ENCODE assay signal across 8 cellular contexts in genomic region chr12:99983721-99984258, GRCh38. TPM values are rescaled to one million over a fixed set of nuclear protein-coding genes. Genes with fewer than 3 reads are reported as not detected.
DNase-seq lines count a peak whose midpoint lies in the region; ATAC-seq, FAIRE-seq and TF ChIP-seq lines count a peak whose summit lies in the region.

No MANE protein-coding gene starts in this region.

- no peaks in the 10 kb centered on the region for H3K9me1 ChIP-seq in endothelial cell of umbilical vein (replicated peaks; ENCODE audit: control insufficient read depth, extremely low read depth, insufficient read depth, low read length)

- no peak for FAIRE-seq in endothelial cell of umbilical vein (lab: Jason Lieb, UNC)
- FAIRE-seq in small intestine (lab: Jason Lieb, UNC) = no peak

- intact Hi-C loops in endothelial cell of umbilical vein (cut with micrococcal nuclease) = no loop called here

- H4K20me1 ChIP-seq in endothelial cell of umbilical vein (replicated peaks; ENCODE audit: control insufficient read depth, extremely low read depth, insufficient read depth, low read length) = no peaks in the 10 kb centered on the region

- H3K27me3 ChIP-seq in endothelial cell of umbilical vein (ENCODE audit: control insufficient read depth in 2 of 2, insufficient read depth in 2 of 2, low read length in 2 of 2) (peaks cover 7 to 24% of the 10 kb centered on the region in 2 experiments), small intestine (ENCODE audit: control insufficient read depth in 2 of 2, insufficient read depth in 2 of 2, low read length in 2 of 2) (peaks cover 3 to 4% of the 10 kb centered on the region in 2 donors)

- H3K4me1 ChIP-seq in endothelial cell of umbilical vein (ENCODE audit: control insufficient read depth, extremely low read depth, insufficient read depth, low read length) = peaks cover 7% of the 10 kb centered on the region
- H3K4me1 ChIP-seq in small intestine (ENCODE audit: control insufficient read depth in 2 of 2, insufficient read depth in 1 of 2, low read depth in 1 of 2, low read length in 1 of 2) = peaks cover 0 to 2% of the 10 kb centered on the region in 2 donors

- TF ChIP-seq POLR2A in endothelial cell of umbilical vein (IDR thresholded peaks at IDR 0.05; ENCODE audit: low read depth, low read length) = no peak

- no peaks in the 10 kb centered on the region for H3K79me2 ChIP-seq in endothelial cell of umbilical vein (ENCODE audit: control insufficient read depth, insufficient read depth, low read length)

- H2AFZ ChIP-seq in endothelial cell of umbilical vein (ENCODE audit: low read depth, low read length) = no peak overlapping the region

- H3K27ac ChIP-seq in endothelial cell of umbilical vein (ENCODE audit: insufficient read depth, low read depth, low read length) = no peak overlapping the region
- no peak overlapping the region for H3K27ac ChIP-seq in small intestine (ENCODE audit: low read depth in 1 of 2, low read length in 1 of 2)

- POLR2A ChIA-PET in endothelial cell of umbilical vein (lab: Charles Lee) = no interaction called here

- no peaks in the 10 kb centered on the region for H3K36me3 ChIP-seq in endothelial cell of umbilical vein (ENCODE audit: control insufficient read depth in 2 of 2, extremely low read depth in 1 of 2, insufficient read depth in 2 of 2, low read length in 2 of 2)
- no peaks in the 10 kb centered on the region for H3K36me3 ChIP-seq in small intestine (ENCODE audit: control insufficient read depth in 2 of 2, insufficient read depth in 2 of 2, low read length in 2 of 2)

- H3K4me3 ChIP-seq in endothelial cell of umbilical vein (replicated peaks in 1 of 3; ENCODE audit: insufficient read depth in 1 of 3, low read depth in 1 of 3, low read length in 3 of 3) (peak overlapping the region in 1 of 3 experiments; percentile 64), small intestine (ENCODE audit: low read depth in 1 of 2, low read length in 2 of 2) (no peak overlapping the region)

- in situ Hi-C loops in G401 (cut with HindIII; ENCODE audit: low sequenced_read_pairs) = no loop called here

- no peaks in the 10 kb centered on the region for H3K9me3 ChIP-seq in endothelial cell of umbilical vein (replicated peaks; ENCODE audit: control insufficient read depth, insufficient read depth, low read length)
- no peaks in the 10 kb centered on the region for H3K9me3 ChIP-seq in small intestine (ENCODE audit: control insufficient read depth, low read depth)

- H3K4me2 ChIP-seq in endothelial cell of umbilical vein (ENCODE audit: insufficient read depth, low read length) = no peak overlapping the region

- WGBS in small intestine, 3 donors = 16 to 18% (median 16%) methylated on average over 16 of the region's 16 CpGs

- ATAC-seq in HG03039 (IDR thresholded peaks at IDR 0.05; ENCODE audit: unreplicated experiment) = no peak

- no TSS peak for BruUV-seq in endothelial cell of umbilical vein (replicated peaks; lab: Mats Ljungman, UMichigan)

- TF ChIP-seq CTCF in endothelial cell of umbilical vein (IDR thresholded peaks at IDR 0.05; ENCODE audit: extremely low read depth in 1 of 2, insufficient read depth in 1 of 2, low read depth in 1 of 2, low read length in 2 of 2) = no peak

- dilution Hi-C loops in endothelial cell of umbilical vein (cut with MboI; ENCODE audit: extremely low pct_ligation_motif_present, low sequenced_read_pairs) = no loop called here

- DNase-seq in G401 (ENCODE audit: low spot score) = peak; percentile 76
- peak; percentile 74 for DNase-seq in NCI-H748 (lab: John Stamatoyannopoulos, UW; ENCODE audit: unreplicated experiment)
- DNase-seq in endothelial cell of umbilical vein (ENCODE audit: low read depth, low spot score) = peak; percentile 2
- DNase-seq in occipital lobe (lab: John Stamatoyannopoulos, UW) = peak; percentile 6
- DNase-seq in small intestine = no peak
- no peak for DNase-seq in NCI-H2196 (lab: John Stamatoyannopoulos, UW; ENCODE audit: unreplicated experiment)
- DNase-seq in KG1 (lab: John Stamatoyannopoulos, UW) = no peak

- H3K9ac ChIP-seq in endothelial cell of umbilical vein (replicated peaks; ENCODE audit: extremely low read depth, insufficient read depth, low read length) = no peak overlapping the region

- CTCF ChIA-PET in endothelial cell of umbilical vein (lab: Charles Lee) = interaction anchor here (0.6 to 1.2 kb wide), 4 partner anchors 9 to 171 kb away, joined by 3 to 4 read pairs (median 3); no protein-coding TSS in a partner anchor

TF ChIP-seq in endothelial cell of umbilical vein, 7 proteins besides CTCF, POLR2A, EP300 and RAD21:
- TF ChIP-seq FOS (IDR thresholded peaks at IDR 0.05; ENCODE audit: borderline replicate concordance, insufficient read depth, low read length) (no peak), MYC (IDR thresholded peaks at IDR 0.05; ENCODE audit: low read depth, low read length) (no peak), EZH2 (IDR thresholded peaks at IDR 0.05; ENCODE audit: borderline replicate concordance, low read depth, low read length, severe bottlenecking) (no peak), JUN (IDR thresholded peaks at IDR 0.05; ENCODE audit: borderline replicate concordance, insufficient read depth, insufficient read length, low read depth) (no peak)
- TF ChIP-seq, protein P1, sequence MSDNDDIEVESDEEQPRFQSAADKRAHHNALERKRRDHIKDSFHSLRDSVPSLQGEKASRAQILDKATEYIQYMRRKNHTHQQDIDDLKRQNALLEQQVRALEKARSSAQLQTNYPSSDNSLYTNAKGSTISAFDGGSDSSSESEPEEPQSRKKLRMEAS (IDR thresholded peaks at IDR 0.05; ENCODE audit: insufficient read depth, insufficient read length) = no peak

RNA-seq across cellular contexts. Expression of gene ANKS1B, which starts 0.9 kb away (rescaled TPM):
- not detected in 2 replicates for total RNA-seq in G401 (2014; rRNA removed; shearing (Covaris generic))
- 0.38 and 0.42 TPM in 2 replicates for total RNA-seq in endothelial cell of umbilical vein
- polyA plus RNA-seq in endothelial cell of umbilical vein = 0.15 TPM in 1 of 2 replicates, not detected in the other
- polyA plus RNA-seq in endothelial cell of umbilical vein (2011; cell fraction: cytosol; rRNA removed) = 0.06 TPM in 1 of 2 replicates, not detected in the other
- polyA plus RNA-seq in endothelial cell of umbilical vein (2011; cell fraction: nucleus; rRNA removed) = 0.16 and 0.50 TPM in 2 replicates
- polyA plus RNA-seq in endothelial cell of umbilical vein (2012) = 0.17 and 0.75 TPM in 2 replicates
- polyA minus RNA-seq in endothelial cell of umbilical vein = 0.64 and 0.85 TPM in 2 replicates
- polyA minus RNA-seq in endothelial cell of umbilical vein (2011; cell fraction: cytosol; rRNA and poly(A)+ RNA removed) = not detected
- 1.7 and 3.8 TPM in 2 replicates for polyA minus RNA-seq in endothelial cell of umbilical vein (2011; cell fraction: nucleus; rRNA and poly(A)+ RNA removed)
- 452 TPM for total RNA-seq in occipital lobe
- under 1 TPM in 1 of 3 donors, not detected in 2; 0.72 TPM for polyA plus RNA-seq in small intestine

Comparison
In these comparisons a context has a peak if more than half of its experiments do, and no peak if none do; other contexts are left out.
1. DNase-seq: peak in G401 (single experiment), NCI-H748 (single experiment), endothelial cell of umbilical vein (single experiment) and occipital lobe (single experiment); none in small intestine (single experiment), NCI-H2196 (single experiment) and KG1 (single experiment).
2. RNA of gene ANKS1B, which starts 0.9 kb away (total RNA-seq): 452 TPM in occipital lobe (single experiment); 0.38 to 0.42 TPM in endothelial cell of umbilical vein and not detected in G401; every median in the first group is over 100 times any median in the second.